Comparison of ENCODE assay signal across 17 cellular contexts in genomic region chr1:43541141-43541540, GRCh38. TPM values are rescaled to one million over a fixed set of nuclear protein-coding genes. Genes with fewer than 3 reads are reported as not detected.
DNase-seq lines count a peak whose midpoint lies in the region; ATAC-seq and TF ChIP-seq lines count a peak whose summit lies in the region.
"Had no signal": no experiment of that assay in that cellular context is flagged by ENCODE, and none has a peak within 500 bp of the region (broad histone marks: within the 10 kb centered on the region; RNA-seq: fewer than 3 reads in every experiment).

No MANE protein-coding gene starts in this region.

- H3K36me3 ChIP-seq in GM23248 (ENCODE audit: low read depth) (no peaks in the 10 kb centered on the region), muscle layer of colon (ENCODE audit: insufficient read depth, low read length) (peaks cover 25% of the 10 kb centered on the region), stomach (peaks cover 5 to 8% (median 7%) of the 10 kb centered on the region in 4 donors)
- H3K36me3 ChIP-seq: gastrocnemius medialis had no signal

- ATAC-seq in HG03045 (IDR thresholded peaks at IDR 0.05; ENCODE audit: unreplicated experiment) = no peak
- ATAC-seq in GM21390 (IDR thresholded peaks at IDR 0.05; ENCODE audit: unreplicated experiment) = no peak
- ATAC-seq: activated T-cell treated with anti-CD3 and anti-CD28 coated beads, Interleukin-2, amount 50 U/mL, for 4 hours; Panc1 had no signal

- H3F3A ChIP-seq in GM23248 (ENCODE audit: insufficient read depth) = no peaks in the 10 kb centered on the region

- intact Hi-C loops in stomach (cut with DNase I; ENCODE audit: low total_unique reads) = no loop called here

- in situ Hi-C loops in GM23248 (cut with MboI) = loop anchor here (25.0 kb wide), 1 partner anchor 396 kb away; the partner anchor contains the start of genes ARTN and IPO13

- no peaks in the 10 kb centered on the region for H3K79me2 ChIP-seq in GM23248 (ENCODE audit: insufficient read depth)

- H4K20me1 ChIP-seq in GM23248 (ENCODE audit: insufficient read depth) = no peaks in the 10 kb centered on the region

- H3K4me3 ChIP-seq in GM23248 (no peak overlapping the region), coronary artery (peak overlapping the region; percentile 11), muscle layer of colon (ENCODE audit: low read depth in 1 of 2, low read length in 2 of 2) (no peak overlapping the region), stomach (no peak overlapping the region)
- H3K4me3 ChIP-seq: gastrocnemius medialis, psoas muscle had no signal

- H2AFZ ChIP-seq in GM23248 = peak overlapping the region; percentile 32; the same call in 1 of the 2 replicates

- 70 to 72% methylated on average over 5 of the region's 5 CpGs for whole genome bisulfite sequencing in GM23248 (ENCODE audit: low coverage in 1 of 2, low lambda C conversion rate in 2 of 2, missing lambda C conversion rate in 2 of 2), 2 experiments
- 63 to 71% (median 67%) methylated on average over 5 of the region's 5 CpGs for WGBS in stomach, 5 donors

- H3K9me2 ChIP-seq in GM23248 (ENCODE audit: insufficient read depth) = no peaks in the 10 kb centered on the region

- H3K4me2 ChIP-seq in GM23248 (ENCODE audit: unreplicated experiment) = no peak overlapping the region

- H3K4me1 ChIP-seq in GM23248 (ENCODE audit: insufficient read depth) = no peaks in the 10 kb centered on the region
- H3K4me1 ChIP-seq in muscle layer of colon (ENCODE audit: insufficient read depth, low read length) = peaks cover 66% of the 10 kb centered on the region
- peaks cover 81 to 100% (median 96%) of the 10 kb centered on the region in 4 donors for H3K4me1 ChIP-seq in stomach
- H3K4me1 ChIP-seq: gastrocnemius medialis, psoas muscle had no signal

- H3K9me3 ChIP-seq in GM23248 (ENCODE audit: low read depth) (no peaks in the 10 kb centered on the region), muscle layer of colon (ENCODE audit: low read length) (no peaks in the 10 kb centered on the region), stomach (no peaks in the 10 kb centered on the region)
- H3K9me3 ChIP-seq: gastrocnemius medialis, psoas muscle had no signal

- TF ChIP-seq CTCF in coronary artery (IDR thresholded peaks at IDR 0.05) = no peak
- no peak for TF ChIP-seq CTCF in stomach (IDR thresholded peaks at IDR 0.05)

- H3K9ac ChIP-seq in GM23248 (no peak overlapping the region), muscle layer of colon (ENCODE audit: low read length) (no peak overlapping the region)

- no peak for TF ChIP-seq POLR2A in stomach (IDR thresholded peaks at IDR 0.05)

- TF ChIP-seq EP300 in stomach (IDR thresholded peaks at IDR 0.05) = no peak

- DNase-seq in GM23248 (no peak), coronary artery (ENCODE audit: low spot score) (no peak), stomach (no peak), NCI-H748 (lab: John Stamatoyannopoulos, UW; ENCODE audit: unreplicated experiment) (no peak), NCI-H1436 (lab: John Stamatoyannopoulos, UW) (no peak)
- DNase-seq: activated CD4-positive, alpha-beta memory T cell treated with anti-CD3 and anti-CD28 coated beads for 36 hours; activated naive CD8-positive, alpha-beta T cell treated with anti-CD3 and anti-CD28 coated beads for 36 hours; activated T-cell treated with anti-CD3 and anti-CD28 coated beads, Interleukin-2, amount 50 U/mL, for 4 hours; central memory CD4-positive, alpha-beta T cell; gastrocnemius medialis; NCI-H187 treated with DMSO at 0.1 percent for 48 hours; NCI-H748 treated with DMSO at 0.1 percent for 48 hours had no signal

- H3K27me3 ChIP-seq in GM23248 (replicated peaks; ENCODE audit: insufficient read depth) (no peaks in the 10 kb centered on the region), muscle layer of colon (ENCODE audit: control insufficient read depth in 1 of 2, insufficient read depth in 2 of 2, low read length in 2 of 2) (no peaks in the 10 kb centered on the region), stomach (no peaks in the 10 kb centered on the region)
- H3K27me3 ChIP-seq: gastrocnemius medialis had no signal

- no peak overlapping the region for H3K27ac ChIP-seq in GM23248
- H3K27ac ChIP-seq in coronary artery = peak overlapping the region; percentile 83 to 90
- peak overlapping the region; percentile 74 for H3K27ac ChIP-seq in muscle layer of colon (ENCODE audit: low read depth, low read length)
- peak overlapping the region; percentile 72 to 92 (median 87) for H3K27ac ChIP-seq in stomach
- H3K27ac ChIP-seq: psoas muscle had no signal

RNA-seq across cellular contexts. Expression of gene PTPRF, which starts 10.5 kb away (rescaled TPM):
- 15.0 and 16.3 TPM in 2 replicates for total RNA-seq in GM23248 (2014; rRNA removed; shearing (Covaris generic))
- 14.0 and 14.7 TPM in 2 replicates for polyA plus RNA-seq in GM23248 (2016; fragmentation: Nextera tagmentation; extraction: Ambion mirVana)
- 100 to 1,000 TPM in 4 of 5 donors, 10 to 100 TPM in 1; 63.0 to 282 (median 114) TPM for total RNA-seq in stomach
- polyA plus RNA-seq in stomach = 10 to 100 TPM; 11.3 to 53.3 (median 30.4) TPM
